Comparison of ENCODE assay signal across 29 cellular contexts in the genomic region with DNA sequence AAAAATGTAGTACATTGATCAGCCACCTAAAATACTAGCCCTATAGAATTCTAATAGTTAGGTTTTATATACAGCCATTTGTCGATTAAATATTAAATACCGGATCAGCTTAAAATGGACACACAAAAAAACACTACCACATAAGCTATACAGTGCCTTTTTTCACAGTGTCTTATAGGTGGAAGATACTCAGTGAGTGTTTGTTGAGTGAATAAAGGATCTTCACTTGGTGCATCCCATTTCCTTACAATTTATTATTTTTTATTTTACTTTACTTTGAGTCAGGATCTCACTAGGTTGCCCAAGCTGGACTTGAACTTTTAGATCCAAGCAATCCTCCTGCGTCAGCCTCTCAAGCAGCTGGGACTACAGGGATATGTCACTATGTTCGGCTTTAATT.
"Had no signal": no experiment of that assay in that cellular context is flagged by ENCODE, and none has a peak within 500 bp of the region (broad histone marks: within the 10 kb centered on the region; RNA-seq: fewer than 3 reads in every experiment).

No MANE protein-coding gene starts in this region.

- H3K36me3 Mint-ChIP-seq: stimulated activated effector memory CD8-positive, alpha-beta T cell treated with anti-CD3 and anti-CD28 coated beads, Interleukin-12 subunit alpha, Interleukin-12 subunit beta, amount 100 ng/mL, for 72 hours; type B pancreatic cell had no signal

- ATAC-seq: stimulated activated effector memory CD8-positive, alpha-beta T cell treated with anti-CD3 and anti-CD28 coated beads, Interleukin-12 subunit alpha, Interleukin-12 subunit beta, amount 100 ng/mL, for 72 hours; stimulated activated memory B cell treated with anti-CD40 and anti-IgM and Interleukin-4, amounts not matched to agents 10 μg/mL and 1 μg/mL and 100 μg/mL, for 72 hours; stimulated activated naive B cell treated with anti-CD40 and anti-IgM and Interleukin-4, amounts not matched to agents 10 μg/mL and 1 μg/mL and 100 μg/mL, for 72 hours; stimulated activated naive CD8-positive, alpha-beta T cell treated with anti-CD3 and anti-CD28 coated beads, Interleukin-15, amount 100 ng/mL, for 72 hours; stimulated activated naive CD8-positive, alpha-beta T cell treated with anti-CD3 and anti-CD28 coated beads, Interleukin-15, Interleukin-2, amounts not matched to agents 100 U/mL and 50 U/mL, for 24 hours; upper lobe of right lung had no signal

- H3K36me3 ChIP-seq: stomach, suprapubic skin, thoracic aorta, thyroid gland, tibial artery, tibial nerve, transverse colon, upper lobe of left lung, upper lobe of right lung, uterus, vagina had no signal

- H3K27me3 Mint-ChIP-seq: stimulated activated memory B cell treated with anti-CD40 and anti-IgM and Interleukin-4, amounts not matched to agents 10 μg/mL and 1 μg/mL and 100 μg/mL, for 72 hours; stimulated activated naive B cell treated with anti-CD40 and anti-IgM and Interleukin-4, amounts not matched to agents 10 μg/mL and 1 μg/mL and 100 μg/mL, for 72 hours; stimulated activated naive CD8-positive, alpha-beta T cell treated with anti-CD3 and anti-CD28 coated beads, Interleukin-15, amount 100 ng/mL, for 72 hours; stimulated activated naive CD8-positive, alpha-beta T cell treated with anti-CD3 and anti-CD28 coated beads, Interleukin-15, Interleukin-2, amounts not matched to agents 100 ng/mL and 50 ng/mL, for 24 hours; type B pancreatic cell had no signal

- H3K9me3 Mint-ChIP-seq: stimulated activated effector memory CD8-positive, alpha-beta T cell treated with anti-CD3 and anti-CD28 coated beads, Interleukin-12 subunit alpha, Interleukin-12 subunit beta, amount 100 ng/mL, for 72 hours; stimulated activated naive CD8-positive, alpha-beta T cell treated with anti-CD3 and anti-CD28 coated beads, Interleukin-15, amount 100 ng/mL, for 72 hours; stimulated activated naive CD8-positive, alpha-beta T cell treated with anti-CD3 and anti-CD28 coated beads, Interleukin-15, Interleukin-2, amounts not matched to agents 100 ng/mL and 50 ng/mL, for 24 hours; type B pancreatic cell had no signal

- DNase-seq: stimulated activated CD4-positive, alpha-beta T cell treated with anti-CD3 and anti-CD28 coated beads, Interleukin-2, amount 100 ng/mL, for 48 hours; stimulated activated CD4-positive, alpha-beta T cell treated with anti-CD3 and anti-CD28 coated beads, Interleukin-4, amount 100 ng/mL, for 1 hour; stimulated activated CD4-positive, alpha-beta T cell treated with anti-CD3 and anti-CD28 coated beads, Interleukin-4, amount 100 ng/mL, for 24 hours; stimulated activated CD4-positive, alpha-beta T cell treated with anti-CD3 and anti-CD28 coated beads, Interleukin-4, amount 100 ng/mL, for 4 hours; stimulated activated CD8-positive, alpha-beta memory T cell treated with anti-CD3 and anti-CD28 coated beads, Interleukin-4, amount 100 ng/mL, for 48 hours; stimulated activated naive B cell treated with anti-CD40 and anti-IgM and Interleukin-4, amounts not matched to agents 10 μg/mL and 1 μg/mL and 100 μg/mL, for 72 hours; stimulated activated naive CD4-positive, alpha-beta T cell; stimulated activated naive CD4-positive, alpha-beta T cell treated with Interleukin-2 at 50 U/mL for 16 hours; stimulated activated naive CD8-positive, alpha-beta T cell treated with anti-CD3 and anti-CD28 coated beads, Interleukin-15, amount 100 ng/mL, for 72 hours; stimulated activated naive CD8-positive, alpha-beta T cell treated with anti-CD3 and anti-CD28 coated beads, Interleukin-15, Interleukin-2, amounts not matched to agents 100 U/mL and 50 U/mL, for 24 hours; stomach; substantia nigra; testis; thyroid gland; tibial artery; transverse colon; trophoblast cell; upper lobe of left lung; upper lobe of right lung; uterus had no signal

- H3K27me3 ChIP-seq: stomach, suprapubic skin, testis, thyroid gland, tibial artery, tibial nerve, transverse colon, upper lobe of left lung, upper lobe of right lung, uterus, vagina had no signal

- H3K27ac Mint-ChIP-seq: stimulated activated effector memory CD8-positive, alpha-beta T cell treated with anti-CD3 and anti-CD28 coated beads, Interleukin-12 subunit alpha, Interleukin-12 subunit beta, amount 100 ng/mL, for 72 hours; stimulated activated memory B cell treated with anti-CD40 and anti-IgM and Interleukin-4, amounts not matched to agents 10 μg/mL and 1 μg/mL and 100 μg/mL, for 72 hours; stimulated activated naive B cell treated with anti-CD40 and anti-IgM and Interleukin-4, amounts not matched to agents 10 μg/mL and 1 μg/mL and 100 μg/mL, for 72 hours; stimulated activated naive CD8-positive, alpha-beta T cell treated with anti-CD3 and anti-CD28 coated beads, Interleukin-15, amount 100 ng/mL, for 72 hours; stimulated activated naive CD8-positive, alpha-beta T cell treated with anti-CD3 and anti-CD28 coated beads, Interleukin-15, Interleukin-2, amounts not matched to agents 100 ng/mL and 50 ng/mL, for 24 hours; type B pancreatic cell had no signal

- H3K4me3 ChIP-seq: stomach, suprapubic skin, testis, thoracic aorta, thyroid gland, tibial artery, tibial nerve, transverse colon, upper lobe of left lung, upper lobe of right lung, uterus, vagina had no signal

- H3K27ac ChIP-seq: stomach, suprapubic skin, testis, thoracic aorta, thyroid gland, tibial artery, tibial nerve, transverse colon, upper lobe of left lung, upper lobe of right lung, uterus, vagina had no signal

- FAIRE-seq: urothelium cell line had no signal

- H3K9me3 ChIP-seq: stomach, suprapubic skin, testis, thoracic aorta, thyroid gland, tibial artery, tibial nerve, transverse colon, upper lobe of left lung, upper lobe of right lung, uterus, vagina had no signal

- H3K4me1 ChIP-seq: stomach, thyroid gland, tibial artery, transverse colon, upper lobe of left lung, upper lobe of right lung, uterus, vagina had no signal

- H3K4me1 Mint-ChIP-seq: stimulated activated effector memory CD8-positive, alpha-beta T cell treated with anti-CD3 and anti-CD28 coated beads, Interleukin-12 subunit alpha, Interleukin-12 subunit beta, amount 100 ng/mL, for 72 hours; stimulated activated memory B cell treated with anti-CD40 and anti-IgM and Interleukin-4, amounts not matched to agents 10 μg/mL and 1 μg/mL and 100 μg/mL, for 72 hours had no signal

- H3K4me3 Mint-ChIP-seq: stimulated activated effector memory CD8-positive, alpha-beta T cell treated with anti-CD3 and anti-CD28 coated beads, Interleukin-12 subunit alpha, Interleukin-12 subunit beta, amount 100 ng/mL, for 72 hours; stimulated activated memory B cell treated with anti-CD40 and anti-IgM and Interleukin-4, amounts not matched to agents 10 μg/mL and 1 μg/mL and 100 μg/mL, for 72 hours; stimulated activated naive B cell treated with anti-CD40 and anti-IgM and Interleukin-4, amounts not matched to agents 10 μg/mL and 1 μg/mL and 100 μg/mL, for 72 hours; stimulated activated naive CD8-positive, alpha-beta T cell treated with anti-CD3 and anti-CD28 coated beads, Interleukin-15, amount 100 ng/mL, for 72 hours; stimulated activated naive CD8-positive, alpha-beta T cell treated with anti-CD3 and anti-CD28 coated beads, Interleukin-15, Interleukin-2, amounts not matched to agents 100 ng/mL and 50 ng/mL, for 24 hours; type B pancreatic cell had no signal
